ENCODE assay signal across 12 cellular contexts in the genomic region with DNA sequence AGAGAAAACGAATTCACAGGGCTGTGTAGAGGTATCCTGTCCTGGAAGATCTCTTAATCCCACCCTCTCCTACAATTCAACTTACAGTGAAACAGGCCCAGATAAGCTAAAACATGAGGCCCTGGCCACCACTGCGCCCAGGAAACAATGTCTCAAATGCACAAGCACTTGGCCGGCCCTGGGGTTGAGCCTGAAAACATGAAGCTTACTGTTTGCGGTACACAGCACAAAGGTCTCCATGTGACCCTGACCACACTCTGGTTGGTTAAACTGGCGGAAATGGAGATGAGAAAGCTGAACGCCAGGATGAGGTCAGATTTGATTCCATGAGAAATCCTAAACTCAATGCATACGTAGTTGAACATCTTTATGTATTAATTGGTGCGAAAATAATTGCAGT.
"Had no signal": no experiment of that assay in that cellular context is flagged by ENCODE, and none has a peak within 500 bp of the region (broad histone marks: within the 10 kb centered on the region; RNA-seq: fewer than 3 reads in every experiment).

No MANE protein-coding gene starts in this region.

- ATAC-seq: gastrocnemius medialis, heart left ventricle, left cardiac atrium, pancreas had no signal

- H3K27ac Mint-ChIP-seq: activated B cell treated with CpG ODN at 0.5 μM for 24 hours had no signal

- H3K4me1 Mint-ChIP-seq: activated B cell treated with CpG ODN at 0.5 μM for 24 hours had no signal

- H3K27ac ChIP-seq: adrenal gland, gastrocnemius medialis, heart left ventricle, pancreas, sigmoid colon, spleen, thyroid gland had no signal

- H3K27me3 Mint-ChIP-seq: activated B cell treated with CpG ODN at 0.5 μM for 24 hours had no signal

- DNase-seq: activated B cell treated with CpG ODN at 0.5 μM for 24 hours; activated CD4-positive, alpha-beta T cell treated with anti-CD3 and anti-CD28 coated beads, Interleukin-2, amount 50 U/mL, for 4 hours; activated CD8-positive, alpha-beta memory T cell treated with anti-CD3 and anti-CD28 coated beads, Interleukin-2, amount 50 U/mL, for 4 hours; activated effector memory CD4-positive, alpha-beta T cell treated with anti-CD3 and anti-CD28 coated beads, Interleukin-2, amount 50 U/mL, for 16 hours; gastrocnemius medialis; heart left ventricle; left cardiac atrium; pancreas; sigmoid colon; spleen; thyroid gland had no signal

- H3K4me3 Mint-ChIP-seq: activated B cell treated with CpG ODN at 0.5 μM for 24 hours had no signal

- H3K9me3 ChIP-seq: adrenal gland, gastrocnemius medialis, heart left ventricle, pancreas, sigmoid colon, spleen, thyroid gland had no signal

- H3K9me3 Mint-ChIP-seq: activated B cell treated with CpG ODN at 0.5 μM for 24 hours had no signal
